8 cellular contexts compared by ENCODE assay signal in the genomic region with DNA sequence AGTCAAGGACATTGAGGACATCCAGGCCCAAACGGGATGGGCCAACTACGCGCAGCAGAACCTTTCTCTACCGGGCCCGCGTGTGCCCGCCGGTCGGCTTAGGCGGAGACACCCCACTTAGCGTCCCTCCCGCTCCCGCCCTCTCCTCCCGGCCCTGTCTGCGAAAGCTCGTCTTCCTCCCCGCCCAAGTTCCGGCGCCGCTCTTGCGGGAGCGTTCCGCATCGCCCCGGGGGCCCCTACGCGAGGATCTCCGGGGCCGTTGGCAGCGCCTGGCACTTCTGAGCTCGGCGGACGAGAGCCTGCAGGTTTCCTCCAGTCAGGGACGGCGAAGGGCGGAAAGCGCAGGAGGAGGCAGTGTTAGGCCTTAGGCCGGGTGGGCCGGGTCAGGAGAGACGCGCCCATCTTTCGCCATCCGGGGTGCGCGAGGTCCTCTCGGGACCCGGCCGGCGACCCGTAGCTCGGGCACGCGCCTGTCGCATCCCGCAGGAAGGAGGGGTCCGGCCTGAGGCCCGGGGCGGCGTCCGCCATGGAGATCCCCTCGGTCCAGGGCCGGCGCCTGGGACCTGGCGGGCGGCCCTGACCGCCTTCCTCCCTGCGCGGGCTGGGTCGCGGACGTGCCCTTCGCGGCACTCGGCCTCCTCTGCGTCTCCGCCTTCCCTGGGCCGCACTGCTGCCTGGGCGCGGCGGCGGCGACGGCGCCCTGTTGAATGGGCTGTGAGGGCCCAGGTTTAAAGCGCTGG. TPM values are rescaled to one million over a fixed set of nuclear protein-coding genes. Genes with fewer than 3 reads are reported as not detected.
DNase-seq lines count a peak whose midpoint lies in the region; ATAC-seq and TF ChIP-seq lines count a peak whose summit lies in the region.

A gene (plus strand): TSS at position 141 of the 740 bp plus-strand sequence. CDS start 673 bp downstream, outside the sequence.

- H3K36me3 Mint-ChIP-seq in CD8-positive, alpha-beta memory T cell = peaks cover 0 to 28% (median 1%) of the 10 kb centered on the region in 3 donors

- peak within 1 kb of the TSS; percentile 83 to 96 (median 94) for H3K4me3 Mint-ChIP-seq in CD8-positive, alpha-beta memory T cell

- H3K4me3 ChIP-seq in CD8-positive, alpha-beta memory T cell (ENCODE audit: low read length) = peak within 1 kb of the TSS; percentile 85
- H3K4me3 ChIP-seq in ectodermal cell (ENCODE audit: insufficient read depth, low read depth, low read length) (peak within 1 kb of the TSS; percentile 88), lung (peak within 1 kb of the TSS; percentile 87)

- WGBS in ectodermal cell, 2 experiments = 0% methylated on average over 85 of the region's 85 CpGs
- 0 to 1% methylated on average over 73 to 85 of the region's 85 CpGs for WGBS in lung, 2 donors

- ATAC-seq in GM19468 (IDR thresholded peaks at IDR 0.05; ENCODE audit: extremely low read depth, unreplicated experiment) = peak; percentile 71
- peak; percentile 93 for ATAC-seq in lung (ENCODE audit: insufficient read depth, low FRiP score)

- no peaks in the 10 kb centered on the region for H3K9me3 Mint-ChIP-seq in CD8-positive, alpha-beta memory T cell

- H3K4me1 Mint-ChIP-seq in CD8-positive, alpha-beta memory T cell = peaks cover 56 to 62% (median 57%) of the 10 kb centered on the region in 3 donors

- DNase-seq in CD8-positive, alpha-beta memory T cell = peak; percentile 80 to 92 (median 91)
- peak; percentile 73 for DNase-seq in HS-5 (ENCODE audit: low read depth)
- DNase-seq in NK-92 (lab: John Stamatoyannopoulos, UW; ENCODE audit: unreplicated experiment) = peak; percentile 27
- DNase-seq in activated CD8-positive, alpha-beta memory T cell treated with anti-CD3 and anti-CD28 coated beads for 1 hour (ENCODE audit: extremely low read depth in 1 of 2, low read depth in 1 of 2) = peak; percentile 74 to 78
- DNase-seq in lung (ENCODE audit: low spot score) = peak; percentile 89
- peak; percentile 77 to 78 (median 77) for DNase-seq in stimulated activated CD4-positive, alpha-beta T cell treated with anti-CD3 and anti-CD28 coated beads, TNF-alpha, amount 100 ng/mL, for 4 hours (ENCODE audit: low read depth in 3 of 3)

- H3K4me1 ChIP-seq in CD8-positive, alpha-beta memory T cell (ENCODE audit: insufficient read depth, low read length) = peaks cover 41% of the 10 kb centered on the region
- H3K4me1 ChIP-seq in ectodermal cell (ENCODE audit: control insufficient read depth, insufficient read depth, low read length) = peaks cover 18% of the 10 kb centered on the region
- peaks cover 12% of the 10 kb centered on the region in 2 donors for H3K4me1 ChIP-seq in lung (ENCODE audit: control insufficient read depth in 2 of 2, insufficient read depth in 2 of 2, low read length in 2 of 2)

- H3K27ac Mint-ChIP-seq in CD8-positive, alpha-beta memory T cell = peak within 1 kb of the TSS; percentile 95 to 100 (median 98)

- peak within 1 kb of the TSS; percentile 89 for H3K27ac ChIP-seq in CD8-positive, alpha-beta memory T cell (ENCODE audit: low read depth, low read length)
- H3K27ac ChIP-seq in ectodermal cell (ENCODE audit: insufficient read depth, low read depth, low read length, poor library complexity, severe bottlenecking) (peak within 1 kb of the TSS; percentile 94), lung (ENCODE audit: low read depth in 1 of 2, low read length in 1 of 2) (peak within 1 kb of the TSS; percentile 95 to 98)

- no peaks in the 10 kb centered on the region for H3K9me3 ChIP-seq in CD8-positive, alpha-beta memory T cell (ENCODE audit: low read length)
- H3K9me3 ChIP-seq in ectodermal cell (ENCODE audit: control insufficient read depth, low read length) (no peaks in the 10 kb centered on the region), lung (ENCODE audit: control insufficient read depth in 2 of 2, insufficient read depth in 1 of 2, low read length in 1 of 2) (no peaks in the 10 kb centered on the region)

- CTCF ChIA-PET in CD8-positive, alpha-beta memory T cell (lab: Charles Lee) = interaction anchor here (0.8 to 2.2 kb wide), 8 partner anchors 13 to 81 kb away, joined by 3 to 13 read pairs (median 4); a partner anchor contains a TSS

- no peaks in the 10 kb centered on the region for H3K36me3 ChIP-seq in CD8-positive, alpha-beta memory T cell (ENCODE audit: insufficient read depth, low read length)
- H3K36me3 ChIP-seq in ectodermal cell (ENCODE audit: control insufficient read depth, insufficient read depth, low read length) (no peaks in the 10 kb centered on the region), lung (ENCODE audit: control insufficient read depth in 2 of 2, insufficient read depth in 2 of 2, low read length in 2 of 2) (no peaks in the 10 kb centered on the region)

- H3K27me3 ChIP-seq in CD8-positive, alpha-beta memory T cell (ENCODE audit: insufficient read depth, low read length, poor library complexity, severe bottlenecking) = no peaks in the 10 kb centered on the region
- no peaks in the 10 kb centered on the region for H3K27me3 ChIP-seq in ectodermal cell (ENCODE audit: control insufficient read depth, insufficient read depth, low read length, poor library complexity, severe bottlenecking)
- no peaks in the 10 kb centered on the region for H3K27me3 ChIP-seq in lung (ENCODE audit: control insufficient read depth, insufficient read depth)

- no peak for TF ChIP-seq CTCF in lung (IDR thresholded peaks at IDR 0.05; ENCODE audit: control extremely low read depth, extremely low read depth)

- H3K27me3 Mint-ChIP-seq in CD8-positive, alpha-beta memory T cell = no peaks in the 10 kb centered on the region

- POLR2A ChIA-PET in CD8-positive, alpha-beta memory T cell (lab: Charles Lee) = interaction anchor here (0.6 to 1.8 kb wide), 11 partner anchors 10 to 1212 kb away, joined by 3 to 11 read pairs (median 4); a partner anchor contains a TSS

RNA-seq across cellular contexts. Expression of the gene that starts here (rescaled TPM):
- 10 to 100 TPM; 37.7 to 39.6 TPM for total RNA-seq in CD8-positive, alpha-beta memory T cell
- polyA plus RNA-seq in CD8-positive, alpha-beta memory T cell = 16.9 TPM
- polyA plus RNA-seq in ectodermal cell (2013, experiment 1 of 4) = 37.4 TPM
- polyA plus RNA-seq in ectodermal cell (2013, experiment 2 of 4) = 41.9 TPM
- 39.2 TPM for polyA plus RNA-seq in ectodermal cell (2013, experiment 3 of 4)
- polyA plus RNA-seq in ectodermal cell (2013, experiment 4 of 4) = 42.4 TPM
- total RNA-seq in lung = 10 to 100 TPM; 46.2 to 57.7 TPM
- polyA plus RNA-seq in lung = 10 to 100 TPM in 1 of 2 donors, 1 to 10 TPM in 1; 8.1 to 14.8 TPM

Comparison
In these comparisons a context has a peak if more than half of its experiments do, and no peak if none do; other contexts are left out.
1. Peak in every context shown above with its lines: DNase-seq, ATAC-seq, H3K4me3 ChIP-seq and H3K27ac ChIP-seq.
2. DNase-seq: peak in every context shown above with its lines; median percentile 91 in CD8-positive, alpha-beta memory T cell; 89 in lung; 77 in stimulated activated CD4-positive, alpha-beta T cell treated with anti-CD3 and anti-CD28 coated beads, TNF-alpha, amount 100 ng/mL, for 4 hours; 76 in activated CD8-positive, alpha-beta memory T cell treated with anti-CD3 and anti-CD28 coated beads for 1 hour; 73 in HS-5; 27 in NK-92.